In the genomic region with DNA sequence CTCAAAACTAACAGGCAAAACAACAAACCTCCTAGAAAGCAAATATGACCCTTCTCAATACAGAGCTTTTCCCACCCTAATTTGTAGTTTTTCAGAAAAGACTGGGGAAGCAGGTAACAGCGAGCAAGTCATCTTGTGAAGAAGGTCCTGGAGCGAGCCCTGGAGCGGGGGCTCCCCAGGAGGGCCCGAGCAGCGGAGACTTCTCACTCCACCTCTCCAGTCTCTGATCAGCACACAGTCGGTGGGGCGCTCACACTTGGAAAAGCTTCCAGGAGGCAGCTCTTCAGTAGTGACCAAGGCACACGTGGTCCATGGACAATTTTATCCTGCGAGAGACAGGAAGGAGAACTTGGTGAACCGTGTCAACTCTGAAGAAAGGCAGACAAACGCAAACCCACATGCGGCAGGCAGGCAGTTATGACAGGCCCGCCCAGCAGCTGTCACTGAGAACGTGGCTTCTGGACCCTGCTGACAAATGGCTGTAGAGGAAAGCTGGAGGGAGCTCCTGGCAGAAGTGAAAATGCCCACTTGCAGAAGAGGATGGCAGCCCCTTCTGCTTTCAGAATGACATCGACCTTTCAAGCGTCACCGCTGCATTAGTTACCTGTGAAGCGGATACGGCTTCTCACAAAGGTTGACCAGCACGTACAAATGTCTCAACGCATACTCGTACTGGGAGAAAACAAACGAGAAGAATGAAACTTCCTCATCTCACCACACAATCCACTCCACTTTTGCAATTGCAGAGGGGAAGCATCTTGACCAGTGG, we compare ENCODE assay signal across 8 cellular contexts. TPM values are rescaled to one million over a fixed set of nuclear protein-coding genes. Genes with fewer than 3 reads are reported as not detected.
DNase-seq lines count a peak whose midpoint lies in the region; ATAC-seq and TF ChIP-seq lines count a peak whose summit lies in the region.

No MANE protein-coding gene starts in this region.

- no peak overlapping the region for H3K27ac Mint-ChIP-seq in Caco-2 (ENCODE audit: unreplicated experiment)

- no peak overlapping the region for H3K4me3 ChIP-seq in Caco-2 (ENCODE audit: low read depth, low read length)

- POLR2A ChIA-PET in Caco-2 (lab: Charles Lee) = no interaction called here

- intact Hi-C loops in Caco-2 (cut with micrococcal nuclease; ENCODE audit: unreplicated experiment) = no loop called here

- H3K4me1 ChIP-seq in Caco-2 = no peaks in the 10 kb centered on the region

- no peaks in the 10 kb centered on the region for H3K9me3 Mint-ChIP-seq in Caco-2 (ENCODE audit: unreplicated experiment)

- H3K9me3 ChIP-seq in Caco-2 = no peaks in the 10 kb centered on the region

- TF ChIP-seq CTCF in Caco-2 (IDR thresholded peaks at IDR 0.05; ENCODE audit: insufficient read depth in 1 of 2, low read depth in 1 of 2, low read length in 1 of 2, severe bottlenecking in 1 of 2, unreplicated experiment in 1 of 2) = no peak

- H3K4me3 Mint-ChIP-seq in Caco-2 (ENCODE audit: unreplicated experiment) = no peak overlapping the region

- peaks cover 14% of the 10 kb centered on the region for H3K36me3 Mint-ChIP-seq in Caco-2 (ENCODE audit: insufficient read depth, unreplicated experiment)

- H3K36me3 ChIP-seq in Caco-2 (ENCODE audit: control insufficient read depth, insufficient read depth, low read length) = no peaks in the 10 kb centered on the region

- in situ Hi-C loops in ACHN (cut with HindIII; ENCODE audit: low pct_ligation_motif_present, low pct_unique_long_range_greater_than_20kb, low sequenced_read_pairs) = no loop called here

- no peaks in the 10 kb centered on the region for H3K27me3 Mint-ChIP-seq in Caco-2 (ENCODE audit: insufficient read depth, unreplicated experiment)

- DNase-seq in Caco-2 (no peak), NCI-H1048 (lab: John Stamatoyannopoulos, UW) (no peak), NCI-H1417 treated with DMSO at 0.1 percent for 48 hours (lab: John Stamatoyannopoulos, UW) (no peak), ACHN (no peak), D341Med (ENCODE audit: low spot score) (no peak)

- H3K27me3 ChIP-seq in Caco-2 (replicated peaks; ENCODE audit: control insufficient read depth, insufficient read depth, low read length) = no peaks in the 10 kb centered on the region

- CTCF ChIA-PET in Caco-2 (lab: Charles Lee) = no interaction called here

- peak; percentile 91 for ATAC-seq in GM19467 (IDR thresholded peaks at IDR 0.05; ENCODE audit: unreplicated experiment)
- ATAC-seq in HG03432 (IDR thresholded peaks at IDR 0.05; ENCODE audit: unreplicated experiment) = peak; percentile 97
- peak; percentile 53 for ATAC-seq in esophagus mucosa

- BruUV-seq in Caco-2 (replicated peaks; lab: Mats Ljungman, UMichigan) = TSS peak; percentile 82

- H3K4me1 Mint-ChIP-seq in Caco-2 (ENCODE audit: low read depth, unreplicated experiment) = no peaks in the 10 kb centered on the region

RNA-seq across cellular contexts. Expression of a gene that starts 44.2 kb away (rescaled TPM):
- total RNA-seq in Caco-2 (2022) = 84.2 and 94.2 TPM in 2 replicates
- 27.4 TPM for total RNA-seq in esophagus mucosa
